Comparison of ENCODE assay signal across 15 cellular contexts in the genomic region with DNA sequence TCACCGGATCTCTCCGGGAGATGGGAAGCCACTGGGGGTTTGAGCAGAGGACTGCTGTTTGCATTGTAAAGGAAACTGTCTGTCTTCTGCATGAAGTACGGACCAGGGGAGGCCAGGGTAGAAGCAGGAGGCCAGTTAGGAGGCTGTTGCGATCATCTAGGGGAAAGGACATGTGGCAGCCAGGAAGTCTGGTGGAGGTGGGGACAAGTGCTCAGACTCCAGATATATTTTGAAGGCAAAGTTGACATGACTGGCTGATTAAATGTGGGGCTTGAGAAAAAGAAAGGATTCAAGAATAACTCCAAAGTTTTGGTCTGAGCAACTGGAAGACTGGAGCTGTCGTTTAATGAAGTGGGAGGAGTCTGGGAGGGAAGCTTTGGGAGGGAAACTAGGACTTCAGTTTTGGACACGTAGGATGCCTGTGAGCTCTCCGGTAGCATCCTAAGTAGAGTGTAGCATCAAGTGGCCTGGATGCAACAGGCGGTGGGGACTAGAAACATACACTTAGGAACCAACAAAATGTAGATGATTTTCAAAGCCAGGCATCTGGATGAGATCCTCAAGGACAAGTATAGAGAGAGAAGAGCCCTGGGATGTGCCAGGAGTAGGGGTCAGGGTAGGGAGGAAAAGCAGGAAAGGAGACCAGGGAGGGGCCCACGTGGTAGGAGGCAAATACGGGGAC. TPM values are rescaled to one million over a fixed set of nuclear protein-coding genes. Genes with fewer than 3 reads are reported as not detected.
DNase-seq lines count a peak whose midpoint lies in the region; ATAC-seq, FAIRE-seq and TF ChIP-seq lines count a peak whose summit lies in the region.
"Had no signal": no experiment of that assay in that cellular context is flagged by ENCODE, and none has a peak within 500 bp of the region (broad histone marks: within the 10 kb centered on the region; RNA-seq: fewer than 3 reads in every experiment).

No MANE protein-coding gene starts in this region.

- DNase-seq in caudate nucleus (lab: John Stamatoyannopoulos, UW) (no peak), kidney (peak; percentile 18), ACHN (no peak), NCI-H446 (lab: John Stamatoyannopoulos, UW) (no peak)
- DNase-seq: 8988T; CD4-positive, CD25-positive, alpha-beta regulatory T cell; DMS53; GF-D8; GM23248 had no signal

- in situ Hi-C loops in ACHN (cut with HindIII; ENCODE audit: low pct_ligation_motif_present, low pct_unique_long_range_greater_than_20kb, low sequenced_read_pairs) = no loop called here

- no peaks in the 10 kb centered on the region for H3K36me3 ChIP-seq in HEK293 (ENCODE audit: control insufficient read depth in 2 of 2, insufficient read depth in 1 of 2, low read length in 2 of 2)
- H3K36me3 ChIP-seq in kidney (ENCODE audit: control insufficient read depth in 1 of 2, insufficient read depth in 2 of 2, low read length in 2 of 2) = no peaks in the 10 kb centered on the region
- H3K36me3 ChIP-seq: BLaER1 treated with 17β-estradiol and CSF1 and Interleukin-3, amounts not matched to agents 10 nM and 100 nM had no signal

- no peak overlapping the region for H3K9ac ChIP-seq in kidney (ENCODE audit: low read length in 2 of 2)
- H3K9ac ChIP-seq: BLaER1 treated with 17β-estradiol and CSF1 and Interleukin-3, amounts not matched to agents 10 nM and 100 nM; GM23248 had no signal

- CTCF ChIA-PET in HEK293 (lab: Yijun Ruan, JAX) = no interaction called here

- no peak for FAIRE-seq in kidney (lab: Jason Lieb, UNC)
- FAIRE-seq: H54 had no signal

- ATAC-seq in HG02938 (IDR thresholded peaks at IDR 0.05; ENCODE audit: unreplicated experiment) = no peak

- POLR2A ChIA-PET in HEK293 (lab: Yijun Ruan, JAX) = no interaction called here

- H3K4me1 ChIP-seq in HEK293 (ENCODE audit: control insufficient read depth, insufficient read depth, low read length) (no peaks in the 10 kb centered on the region), kidney (ENCODE audit: control insufficient read depth in 1 of 2, insufficient read depth in 1 of 2, low read depth in 1 of 2, low read length in 2 of 2) (peaks cover 12 to 16% of the 10 kb centered on the region in 2 donors)

- H3K4me3 ChIP-seq in HEK293 (ENCODE audit: low read depth, low read length) (no peak overlapping the region), kidney (ENCODE audit: low read length in 2 of 2) (no peak overlapping the region)
- H3K4me3 ChIP-seq: BLaER1 treated with 17β-estradiol and CSF1 and Interleukin-3, amounts not matched to agents 10 nM and 100 nM; GM23248 had no signal

- no peak for TF ChIP-seq CTCF in HEK293 (tag by site-specific recombination; IDR thresholded peaks at IDR 0.05)
- TF ChIP-seq CTCF in kidney (IDR thresholded peaks at IDR 0.05; ENCODE audit: borderline replicate concordance, extremely low read depth, insufficient read depth) = no peak

- no peak overlapping the region for H3K27ac ChIP-seq in HEK293 (ENCODE audit: extremely low read depth, low read depth, low read length)
- H3K27ac ChIP-seq in caudate nucleus (ENCODE audit: low read depth, low read length) = peak overlapping the region; percentile 77
- no peak overlapping the region for H3K27ac ChIP-seq in kidney (ENCODE audit: low read depth in 2 of 2, low read length in 2 of 2)
- peak overlapping the region; percentile 59 for H3K27ac ChIP-seq in temporal lobe (ENCODE audit: low read depth, low read length)
- H3K27ac ChIP-seq: BLaER1 treated with 17β-estradiol and CSF1 and Interleukin-3, amounts not matched to agents 10 nM and 100 nM; GM23248 had no signal

- H3K9me3 ChIP-seq in HEK293 (ENCODE audit: control insufficient read depth, insufficient read depth, low read depth, low read length) (no peaks in the 10 kb centered on the region), kidney (ENCODE audit: control insufficient read depth in 1 of 2, low read length in 2 of 2) (no peaks in the 10 kb centered on the region)
- H3K9me3 ChIP-seq: BLaER1 treated with 17β-estradiol and CSF1 and Interleukin-3, amounts not matched to agents 10 nM and 100 nM had no signal

- intact Hi-C loops in kidney (cut with DNase I) = no loop called here

TF ChIP-seq in HEK293, 187 proteins besides CTCF, POLR2A, EP300 and RAD21:
- TF ChIP-seq ZNF747 (tag by site-specific recombination; IDR thresholded peaks at IDR 0.05) (no peak), SCRT1 (tag by site-specific recombination; IDR thresholded peaks at IDR 0.05; ENCODE audit: borderline replicate concordance) (peak; percentile 67; the same call in 1 of the 2 replicates), SCRT2 (tag by site-specific recombination; IDR thresholded peaks at IDR 0.05) (peak; percentile 88), ZBTB20 (tag by site-specific recombination; IDR thresholded peaks at IDR 0.05) (no peak)
- TF ChIP-seq, protein P1, sequence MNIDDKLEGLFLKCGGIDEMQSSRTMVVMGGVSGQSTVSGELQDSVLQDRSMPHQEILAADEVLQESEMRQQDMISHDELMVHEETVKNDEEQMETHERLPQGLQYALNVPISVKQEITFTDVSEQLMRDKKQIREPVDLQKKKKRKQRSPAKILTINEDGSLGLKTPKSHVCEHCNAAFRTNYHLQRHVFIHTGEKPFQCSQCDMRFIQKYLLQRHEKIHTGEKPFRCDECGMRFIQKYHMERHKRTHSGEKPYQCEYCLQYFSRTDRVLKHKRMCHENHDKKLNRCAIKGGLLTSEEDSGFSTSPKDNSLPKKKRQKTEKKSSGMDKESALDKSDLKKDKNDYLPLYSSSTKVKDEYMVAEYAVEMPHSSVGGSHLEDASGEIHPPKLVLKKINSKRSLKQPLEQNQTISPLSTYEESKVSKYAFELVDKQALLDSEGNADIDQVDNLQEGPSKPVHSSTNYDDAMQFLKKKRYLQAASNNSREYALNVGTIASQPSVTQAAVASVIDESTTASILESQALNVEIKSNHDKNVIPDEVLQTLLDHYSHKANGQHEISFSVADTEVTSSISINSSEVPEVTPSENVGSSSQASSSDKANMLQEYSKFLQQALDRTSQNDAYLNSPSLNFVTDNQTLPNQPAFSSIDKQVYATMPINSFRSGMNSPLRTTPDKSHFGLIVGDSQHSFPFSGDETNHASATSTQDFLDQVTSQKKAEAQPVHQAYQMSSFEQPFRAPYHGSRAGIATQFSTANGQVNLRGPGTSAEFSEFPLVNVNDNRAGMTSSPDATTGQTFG (tag by site-specific recombination; IDR thresholded peaks at IDR 0.05; ENCODE audit: borderline replicate concordance) = no peak

RNA-seq across cellular contexts. Expression of a gene that starts 3.5 kb away (rescaled TPM):
- 21.1 TPM for total RNA-seq in kidney
- 33.3 TPM for polyA plus RNA-seq in kidney (ENCODE audit: insufficient read depth, low read depth, low replicate concordance)
- not detected for total RNA-seq in temporal lobe
- total RNA-seq: CD4-positive, CD25-positive, alpha-beta regulatory T cell; GM23248; HT1080 had no signal
- polyA plus RNA-seq: CD4-positive, CD25-positive, alpha-beta regulatory T cell; GM23248 had no signal

RNA-seq across cellular contexts. Expression of a gene that starts 11.9 kb away (rescaled TPM):
- total RNA-seq in kidney (46.3 TPM), temporal lobe (9.6 TPM)
- 15.0 TPM for polyA plus RNA-seq in kidney (ENCODE audit: insufficient read depth, low read depth, low replicate concordance)
- total RNA-seq: GM23248 had no signal
- polyA plus RNA-seq: CD4-positive, CD25-positive, alpha-beta regulatory T cell had no signal

RNA-seq across cellular contexts. Expression of a gene that starts 19.1 kb away (rescaled TPM):
- total RNA-seq in kidney = 17.5 TPM
- 22.0 TPM for polyA plus RNA-seq in kidney (ENCODE audit: insufficient read depth, low read depth, low replicate concordance)
- 0.49 TPM for total RNA-seq in temporal lobe
- total RNA-seq: CD4-positive, CD25-positive, alpha-beta regulatory T cell; GM23248; HT1080 had no signal
- polyA plus RNA-seq: CD4-positive, CD25-positive, alpha-beta regulatory T cell; GM23248 had no signal

RNA-seq across cellular contexts. Expression of a gene that starts 48.7 kb away (rescaled TPM):
- total RNA-seq in kidney (0.25 TPM), temporal lobe (not detected)
- polyA plus RNA-seq in kidney (ENCODE audit: insufficient read depth, low read depth, low replicate concordance) = not detected
- total RNA-seq: GM23248, HT1080 had no signal
- polyA plus RNA-seq: CD4-positive, CD25-positive, alpha-beta regulatory T cell; GM23248 had no signal

Comparison
In these comparisons a context has a peak if more than half of its experiments do, and no peak if none do; other contexts are left out.
1. H3K27ac ChIP-seq: peak in caudate nucleus (single experiment) and temporal lobe (single experiment); none in HEK293 (single experiment) and kidney (0 of 2).
2. RNA of a gene that starts 3.5 kb away (total RNA-seq): 21.1 TPM in kidney (single experiment); not detected in temporal lobe (single experiment); every median in the first group is over 10 times any median in the second.
3. RNA of a gene that starts 19.1 kb away (total RNA-seq): 17.5 TPM in kidney (single experiment); 0.49 TPM in temporal lobe (single experiment); every median in the first group is over 10 times any median in the second.